9 cellular contexts compared by ENCODE assay signal in genomic region chr10:48551796-48552591, GRCh38. TPM values are rescaled to one million over a fixed set of nuclear protein-coding genes. Genes with fewer than 3 reads are reported as not detected.
DNase-seq lines count a peak whose midpoint lies in the region; ATAC-seq, FAIRE-seq and TF ChIP-seq lines count a peak whose summit lies in the region.
"Had no signal": no experiment of that assay in that cellular context is flagged by ENCODE, and none has a peak within 500 bp of the region (broad histone marks: within the 10 kb centered on the region; RNA-seq: fewer than 3 reads in every experiment).

No MANE protein-coding gene starts in this region.

- H3K36me3 ChIP-seq in A673 (ENCODE audit: insufficient read depth, low read length, poor library complexity, severe bottlenecking) (no peaks in the 10 kb centered on the region), GM06990 (ENCODE audit: control insufficient read depth, insufficient read depth, low read length) (no peaks in the 10 kb centered on the region), WERI-Rb-1 (no peaks in the 10 kb centered on the region), osteoblast (ENCODE audit: insufficient read depth, low read length) (peaks cover 73% of the 10 kb centered on the region)
- H3K36me3 ChIP-seq: HAP-1 had no signal

- no peaks in the 10 kb centered on the region for H3K9me3 ChIP-seq in A673 (ENCODE audit: low read depth, low read length, poor library complexity, severe bottlenecking)
- no peaks in the 10 kb centered on the region for H3K9me3 ChIP-seq in WERI-Rb-1 (ENCODE audit: severe bottlenecking)
- no peaks in the 10 kb centered on the region for H3K9me3 ChIP-seq in osteoblast (ENCODE audit: low read depth, low read length)
- H3K9me3 ChIP-seq: HAP-1 had no signal

- intact Hi-C loops in A673 (cut with micrococcal nuclease; ENCODE audit: unreplicated experiment), result loop anchor here (1.0 kb wide), 1 partner anchor 104 kb away; no protein-coding TSS in a partner anchor

- H3K27me3 ChIP-seq in A673 (replicated peaks; ENCODE audit: insufficient read depth, low read depth, low read length, poor library complexity), result no peaks in the 10 kb centered on the region
- H3K27me3 ChIP-seq in GM06990 (replicated peaks; ENCODE audit: control insufficient read depth, insufficient read depth, low read length), result no peaks in the 10 kb centered on the region; the same call in 1 of the 2 replicates
- no peaks in the 10 kb centered on the region for H3K27me3 ChIP-seq in WERI-Rb-1 (ENCODE audit: insufficient read depth, low read depth, severe bottlenecking)
- no peaks in the 10 kb centered on the region for H3K27me3 ChIP-seq in osteoblast (ENCODE audit: insufficient read depth, low read length)

- no peak for FAIRE-seq in frontal cortex (lab: Jason Lieb, UNC)

- CTCF ChIA-PET in A673 (lab: Charles Lee), result interaction anchor here (3.0 kb wide), 1 partner anchor 104 kb away, joined by 12 read pairs; no protein-coding TSS in a partner anchor

- ATAC-seq in GM21423 (IDR thresholded peaks at IDR 0.05; ENCODE audit: unreplicated experiment), result no peak

- no peak overlapping the region for H3K4me2 ChIP-seq in osteoblast (ENCODE audit: insufficient read depth, low read length)

- H3K27ac ChIP-seq in A673 (ENCODE audit: low read depth, low read length, poor library complexity, severe bottlenecking), result no peak overlapping the region
- H3K27ac ChIP-seq in WERI-Rb-1, result peak overlapping the region; percentile 50
- peak overlapping the region; percentile 57 for H3K27ac ChIP-seq in osteoblast (ENCODE audit: low read depth, low read length)

- H3K79me2 ChIP-seq in osteoblast (ENCODE audit: insufficient read depth, low read length), result peaks cover 99% of the 10 kb centered on the region

- TF ChIP-seq CTCF in A673 (conservative IDR thresholded peaks at IDR 0.05; ENCODE audit: low read depth, low read length) (peak; percentile 74), GM06990 (IDR thresholded peaks at IDR 0.05; ENCODE audit: insufficient read depth, low read length, poor library complexity, severe bottlenecking) (peak; percentile 76), WERI-Rb-1 (IDR thresholded peaks at IDR 0.05; ENCODE audit: low read depth, low read length) (peak; percentile 58), osteoblast (IDR thresholded peaks at IDR 0.05; ENCODE audit: extremely low read depth, low read depth, low read length) (peak; percentile 81)

- peak overlapping the region; percentile 66 for H2AFZ ChIP-seq in osteoblast (ENCODE audit: low read length)

- H3K4me3 ChIP-seq in A673 (ENCODE audit: low read depth, low read length, poor library complexity, severe bottlenecking), result no peak overlapping the region
- H3K4me3 ChIP-seq in GM06990 (replicated peaks; ENCODE audit: low read depth, low read length), result no peak overlapping the region
- no peak overlapping the region for H3K4me3 ChIP-seq in WERI-Rb-1 (ENCODE audit: low read depth, low read length)
- no peak overlapping the region for H3K4me3 ChIP-seq in osteoblast (ENCODE audit: insufficient read depth, low read length)
- H3K4me3 ChIP-seq: HAP-1 had no signal

- POLR2A ChIA-PET in A673 (lab: Charles Lee; ENCODE audit: low non-redundant PET), result no interaction called here

- H3K4me1 ChIP-seq in A673 (ENCODE audit: insufficient read depth, low read length, poor library complexity, severe bottlenecking), result no peaks in the 10 kb centered on the region
- peaks cover 5% of the 10 kb centered on the region for H3K4me1 ChIP-seq in osteoblast (ENCODE audit: insufficient read depth, low read length)
- H3K4me1 ChIP-seq: HAP-1 had no signal

- no TSS peak for BruUV-seq in A673 (replicated peaks; lab: Mats Ljungman, UMichigan)

- peak; percentile 53 for DNase-seq in A673 (ENCODE audit: low spot score)
- DNase-seq in GM06990 (ENCODE audit: extremely low read depth, insufficient read length), result no peak
- peak; percentile 13 for DNase-seq in NCI-H1105 (lab: John Stamatoyannopoulos, UW)
- DNase-seq in WERI-Rb-1, result peak; percentile 85
- DNase-seq in frontal cortex (ENCODE audit: low spot score in 2 of 2), result peak; percentile 33 to 68
- peak; percentile 95 for DNase-seq in osteoblast (ENCODE audit: insufficient read length, low spot score, missing footprints)
- no peak for DNase-seq in NCI-H128 (lab: John Stamatoyannopoulos, UW; ENCODE audit: unreplicated experiment)

- peaks cover 8% of the 10 kb centered on the region for H4K20me1 ChIP-seq in osteoblast (ENCODE audit: insufficient read depth, low read length)

RNA-seq across cellular contexts. Expression of gene ARHGAP22, which starts 52.9 kb away (rescaled TPM):
- total RNA-seq in A673 (2021), result 0.47 and 0.79 TPM in 2 replicates
- 1.6 TPM for total RNA-seq in frontal cortex
- 45.6 and 50.1 TPM in 2 replicates for total RNA-seq in osteoblast

Comparison
In these comparisons a context has a peak if more than half of its experiments do, and no peak if none do; other contexts are left out.
1. DNase-seq: peak in A673 (single experiment), NCI-H1105 (single experiment), WERI-Rb-1 (single experiment), frontal cortex (2 of 2) and osteoblast (single experiment); none in GM06990 (single experiment) and NCI-H128 (single experiment).
2. RNA of gene ARHGAP22, which starts 52.9 kb away (total RNA-seq): 45.6 to 50.1 TPM in osteoblast; 1.6 TPM in frontal cortex (single experiment) and 0.47 to 0.79 TPM in A673; every median in the first group is over 10 times any median in the second.
3. Peak in every context shown above with its lines, with median percentiles within 50 percentile points of each other: CTCF ChIP-seq.